Comparison of ENCODE assay signal across 29 cellular contexts in the genomic region with DNA sequence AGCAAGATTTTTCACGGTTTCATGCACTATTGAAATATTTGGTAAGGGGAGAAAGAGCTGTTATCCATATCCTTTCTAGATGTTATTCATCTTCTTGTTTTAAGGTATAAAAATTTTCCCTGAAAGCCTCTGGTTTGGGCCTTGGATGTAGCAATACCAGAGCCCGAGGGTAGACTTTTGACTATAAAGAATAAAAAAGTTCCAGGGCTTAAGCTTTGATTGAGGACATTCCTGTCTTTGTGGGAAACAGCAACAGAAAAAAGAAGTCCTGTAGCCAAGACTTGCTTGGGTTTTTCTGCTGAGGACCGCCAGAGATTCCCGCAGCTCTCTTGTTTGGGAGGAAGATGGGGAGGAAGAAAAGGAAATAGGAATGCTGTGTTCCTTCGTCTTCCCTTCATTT.
"Had no signal": no experiment of that assay in that cellular context is flagged by ENCODE, and none has a peak within 500 bp of the region (broad histone marks: within the 10 kb centered on the region; RNA-seq: fewer than 3 reads in every experiment).

No MANE protein-coding gene starts in this region.

- ATAC-seq: gastrocnemius medialis; heart left ventricle; left colon; lower lobe of right lung; natural killer cell; psoas muscle; right cardiac atrium; stimulated activated memory B cell treated with anti-CD40 and anti-IgM and Interleukin-4, amounts not matched to agents 10 μg/mL and 1 μg/mL and 100 μg/mL, for 72 hours; stimulated activated naive CD8-positive, alpha-beta T cell treated with anti-CD3 and anti-CD28 coated beads, Interleukin-15, Interleukin-2, amounts not matched to agents 100 U/mL and 50 U/mL, for 24 hours had no signal

- H3K4me3 Mint-ChIP-seq: dendritic cell treated with granulocyte-macrophage colony-stimulating factor and Interleukin-4, amounts not matched to agents 40 ng/mL and 50 ng/mL, for 4 days; natural killer cell; stimulated activated memory B cell treated with anti-CD40 and anti-IgM and Interleukin-4, amounts not matched to agents 10 μg/mL and 1 μg/mL and 100 μg/mL, for 72 hours; type B pancreatic cell had no signal

- H3K36me3 Mint-ChIP-seq: natural killer cell; stimulated activated memory B cell treated with anti-CD40 and anti-IgM and Interleukin-4, amounts not matched to agents 10 μg/mL and 1 μg/mL and 100 μg/mL, for 72 hours had no signal

- H3K9me3 Mint-ChIP-seq: stimulated activated memory B cell treated with anti-CD40 and anti-IgM and Interleukin-4, amounts not matched to agents 10 μg/mL and 1 μg/mL and 100 μg/mL, for 72 hours had no signal

- H3K4me1 Mint-ChIP-seq: natural killer cell; stimulated activated memory B cell treated with anti-CD40 and anti-IgM and Interleukin-4, amounts not matched to agents 10 μg/mL and 1 μg/mL and 100 μg/mL, for 72 hours had no signal

- DNase-seq: colonic mucosa; effector CD8-positive, alpha-beta T cell; erythroblast; esophagus squamous epithelium; foreskin fibroblast; gastrocnemius medialis; heart left ventricle; hippocampal formation; islet precursor cell; kidney glomerular epithelial cell; left colon; left ventricle myocardium inferior; lower lobe of right lung; natural killer cell; occipital lobe; ovary; posterior cingulate gyrus; psoas muscle; right cardiac atrium; sigmoid colon; spleen; stimulated activated CD4-positive, alpha-beta T cell treated with anti-CD3 and anti-CD28 coated beads, Interleukin-4, amount 100 ng/mL, for 4 hours; stimulated activated naive CD8-positive, alpha-beta T cell treated with anti-CD3 and anti-CD28 coated beads, Interleukin-15, Interleukin-2, amounts not matched to agents 100 U/mL and 50 U/mL, for 24 hours; substantia nigra; testis; tibial artery had no signal

- H3K4me3 ChIP-seq: colonic mucosa, esophagus squamous epithelium, gastrocnemius medialis, heart left ventricle, left ventricle myocardium inferior, lower lobe of right lung, ovary, psoas muscle, sigmoid colon, spleen, testis, tibial artery had no signal

- H3K27ac Mint-ChIP-seq: dendritic cell treated with granulocyte-macrophage colony-stimulating factor and Interleukin-4, amounts not matched to agents 40 ng/mL and 50 ng/mL, for 4 days; natural killer cell; stimulated activated memory B cell treated with anti-CD40 and anti-IgM and Interleukin-4, amounts not matched to agents 10 μg/mL and 1 μg/mL and 100 μg/mL, for 72 hours; type B pancreatic cell had no signal

- H3K27me3 Mint-ChIP-seq: stimulated activated memory B cell treated with anti-CD40 and anti-IgM and Interleukin-4, amounts not matched to agents 10 μg/mL and 1 μg/mL and 100 μg/mL, for 72 hours; type B pancreatic cell had no signal
